18 cellular contexts compared by ENCODE assay signal in the genomic region with DNA sequence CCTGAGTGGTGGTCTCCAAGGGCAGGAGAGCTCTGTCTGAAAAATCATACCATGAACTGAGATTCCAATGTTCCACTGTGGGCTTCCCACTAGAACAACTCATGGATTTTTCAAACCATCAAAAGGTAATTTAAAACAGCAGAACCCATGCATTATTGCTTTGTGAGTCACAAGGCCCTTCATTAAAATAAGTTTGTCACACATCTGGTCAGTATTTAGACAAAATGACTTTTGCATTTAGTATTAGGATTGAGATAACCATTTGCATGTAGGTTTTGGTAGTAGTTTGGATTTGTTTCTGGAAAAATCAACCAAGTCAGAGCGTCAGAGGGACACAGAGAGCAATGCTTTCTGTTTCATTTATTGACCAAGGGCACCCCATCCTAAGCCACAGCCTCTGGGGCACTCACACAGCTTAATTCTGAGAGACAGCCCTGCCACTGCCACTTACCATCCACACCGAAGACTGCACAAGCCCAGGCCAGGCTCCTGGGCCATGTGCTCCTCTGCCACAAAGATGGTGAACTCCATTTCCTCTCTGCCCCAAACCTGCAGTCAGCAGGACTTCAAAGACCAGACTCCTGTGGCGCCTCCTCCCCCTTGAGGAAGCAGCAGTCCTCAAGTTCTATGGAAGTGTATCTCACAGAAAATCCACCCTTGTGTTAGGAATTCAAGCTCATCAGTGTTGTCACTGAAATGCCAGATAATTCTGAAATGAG.
DNase-seq lines count a peak whose midpoint lies in the region; TF ChIP-seq lines count a peak whose summit lies in the region.
"Had no signal": no experiment of that assay in that cellular context is flagged by ENCODE, and none has a peak within 500 bp of the region (broad histone marks: within the 10 kb centered on the region; RNA-seq: fewer than 3 reads in every experiment).

No MANE protein-coding gene starts in this region.

- H3K79me2 ChIP-seq in ACC112 (ENCODE audit: control insufficient read depth, insufficient read depth, low read length, unreplicated experiment) = no peaks in the 10 kb centered on the region

- H3K27ac ChIP-seq in ACC112 (ENCODE audit: low read depth, low read length) = no peak overlapping the region; the same call in 1 of the 2 replicates
- H3K27ac ChIP-seq: left ventricle myocardium inferior, ovary, transverse colon had no signal

- DNase-seq in GM03348 (ENCODE audit: low spot score) (peak; percentile 57), SK-MEL-5 (ENCODE audit: low read depth, low spot score) (peak; percentile 13), fibroblast of mammary gland (ENCODE audit: low read depth) (peak; percentile 79), LoVo (ENCODE audit: low spot score) (no peak), activated gamma-delta T cell treated with Interleukin-2 at 50 U/mL for 16 hours (no peak), T-helper 2 cell (no peak), posterior vena cava (ENCODE audit: low spot score) (no peak)
- DNase-seq: ACHN; activated CD8-positive, alpha-beta memory T cell treated with anti-CD3 and anti-CD28 coated beads for 24 hours; anterior cingulate cortex; Caco-2; cortex of kidney; left ventricle myocardium inferior; NCI-H1417 treated with DMSO at 0.1 percent for 48 hours; NCI-H446 treated with DMSO at 0.1 percent for 48 hours; ovary; transverse colon had no signal

- H3K4me3 ChIP-seq in ACC112 (ENCODE audit: low read depth, low read length) = peak overlapping the region; percentile 18; the same call in 1 of the 2 replicates
- H3K4me3 ChIP-seq in fibroblast of mammary gland (ENCODE audit: control insufficient read depth, low read depth, low read length) = no peak overlapping the region
- H3K4me3 ChIP-seq: left ventricle myocardium inferior, ovary, transverse colon had no signal

- peak overlapping the region; percentile 15 for H2AFZ ChIP-seq in ACC112 (ENCODE audit: low read length, unreplicated experiment)

- TF ChIP-seq CTCF in fibroblast of mammary gland (conservative IDR thresholded peaks at IDR 0.05; ENCODE audit: control insufficient read depth, insufficient read depth, low read depth, low read length) = no peak

- no peaks in the 10 kb centered on the region for H3K27me3 ChIP-seq in ACC112 (ENCODE audit: insufficient read depth, low read length)
- H3K27me3 ChIP-seq: ovary, transverse colon had no signal

- intact Hi-C loops in posterior vena cava (cut with DNase I) = no loop called here

- in situ Hi-C loops in SK-MEL-5 (cut with HindIII; ENCODE audit: low pct_unique_long_range_greater_than_20kb, low sequenced_read_pairs) = no loop called here

- H3K4me1 ChIP-seq in ACC112 (ENCODE audit: control insufficient read depth, insufficient read depth, low read length, unreplicated experiment) = peaks cover 34% of the 10 kb centered on the region
- H3K4me1 ChIP-seq: Caco-2, left ventricle myocardium inferior, transverse colon had no signal

- H3K36me3 ChIP-seq in ACC112 (ENCODE audit: insufficient read depth, low read length) = no peaks in the 10 kb centered on the region
- H3K36me3 ChIP-seq: left ventricle myocardium inferior, ovary, transverse colon had no signal

Comparison
In these comparisons a context has a peak if more than half of its experiments do, and no peak if none do; other contexts are left out.
1. DNase-seq: peak in GM03348 (single experiment), SK-MEL-5 (single experiment) and fibroblast of mammary gland (single experiment); none in LoVo (single experiment), activated gamma-delta T cell treated with Interleukin-2 at 50 U/mL for 16 hours (single experiment), T-helper 2 cell (0 of 5) and posterior vena cava (single experiment).